18 cellular contexts compared by ENCODE assay signal in the genomic region with DNA sequence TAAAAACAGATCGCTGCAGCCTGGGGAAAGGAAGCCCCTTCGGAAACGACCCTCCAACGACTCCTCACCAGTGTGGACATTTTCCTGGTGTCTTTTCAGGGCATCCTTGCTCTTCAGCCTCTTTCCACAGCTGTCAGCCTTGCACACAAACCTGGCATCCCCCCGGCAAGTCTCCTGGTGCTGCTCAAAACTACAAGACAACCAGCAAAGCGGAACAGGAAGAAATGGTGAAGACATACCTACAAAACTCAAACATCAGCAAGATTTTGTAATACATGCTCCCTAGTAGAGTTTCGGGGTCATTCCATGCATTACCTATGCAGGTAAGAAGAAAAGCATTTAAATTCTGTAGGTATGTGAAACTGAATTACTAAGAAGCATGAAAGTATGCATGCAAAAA.
DNase-seq lines count a peak whose midpoint lies in the region; FAIRE-seq and TF ChIP-seq lines count a peak whose summit lies in the region.
"Had no signal": no experiment of that assay in that cellular context is flagged by ENCODE, and none has a peak within 500 bp of the region (broad histone marks: within the 10 kb centered on the region; RNA-seq: fewer than 3 reads in every experiment).

No MANE protein-coding gene starts in this region.

- H3K27ac Mint-ChIP-seq in HFFc6, result peak overlapping the region; percentile 73
- H3K27ac Mint-ChIP-seq: T-helper 1 cell treated with Interleukin-12 subunit alpha and Interleukin-12 subunit beta and Interleukin-4 antibody, amounts not matched to agents 30 μg/mL and 1 μg/mL, for 36 hours had no signal

- no peaks in the 10 kb centered on the region for H3K27me3 Mint-ChIP-seq in HFFc6 (ENCODE audit: insufficient read depth)

- H3K4me1 Mint-ChIP-seq in HFFc6 (ENCODE audit: low read depth), result peaks cover 42% of the 10 kb centered on the region

- peak overlapping the region; percentile 78 for H3K27ac ChIP-seq in neutrophil
- H3K27ac ChIP-seq: BLaER1, PC-9, SJSA1, testis had no signal

- H3K36me3 ChIP-seq in adipocyte (ENCODE audit: control insufficient read depth, insufficient read depth, low read length, severe bottlenecking), result no peaks in the 10 kb centered on the region
- no peaks in the 10 kb centered on the region for H3K36me3 ChIP-seq in neutrophil
- H3K36me3 ChIP-seq: BLaER1, SJSA1 had no signal

- no peaks in the 10 kb centered on the region; the same call in 1 of the 2 replicates for H3K36me3 Mint-ChIP-seq in HFFc6 (ENCODE audit: low read depth)

- peak overlapping the region; percentile 76 for H3K9ac ChIP-seq in adipocyte (ENCODE audit: low read length)
- H3K9ac ChIP-seq: BLaER1 had no signal

- peak overlapping the region; percentile 87 for H3K4me3 Mint-ChIP-seq in HFFc6
- H3K4me3 Mint-ChIP-seq: T-helper 1 cell treated with Interleukin-12 subunit alpha and Interleukin-12 subunit beta and Interleukin-4 antibody, amounts not matched to agents 30 μg/mL and 1 μg/mL, for 36 hours had no signal

- H3K27me3 ChIP-seq in adipocyte (replicated peaks; ENCODE audit: control insufficient read depth, insufficient read depth, low read length) (no peaks in the 10 kb centered on the region), neutrophil (no peaks in the 10 kb centered on the region)
- H3K27me3 ChIP-seq: BLaER1, SJSA1, testis had no signal

- peak overlapping the region; percentile 78 for H3K4me3 ChIP-seq in adipocyte (ENCODE audit: low read length)
- H3K4me3 ChIP-seq in neutrophil (ENCODE audit: low read depth in 1 of 2, low read length in 1 of 2), result peak overlapping the region; percentile 51 to 54
- H3K4me3 ChIP-seq: BLaER1, PC-9, SJSA1, testis had no signal

- no peaks in the 10 kb centered on the region for H3K9me3 Mint-ChIP-seq in HFFc6
- H3K9me3 Mint-ChIP-seq: T-helper 1 cell treated with Interleukin-12 subunit alpha and Interleukin-12 subunit beta and Interleukin-4 antibody, amounts not matched to agents 30 μg/mL and 1 μg/mL, for 36 hours had no signal

- TF ChIP-seq CTCF in HFFc6 (IDR thresholded peaks at IDR 0.05), result no peak
- no peak for TF ChIP-seq CTCF in neutrophil (IDR thresholded peaks at IDR 0.05)

- H3K9me3 ChIP-seq in adipocyte (ENCODE audit: control insufficient read depth, low read length), result no peaks in the 10 kb centered on the region
- no peaks in the 10 kb centered on the region for H3K9me3 ChIP-seq in neutrophil
- H3K9me3 ChIP-seq: BLaER1, SJSA1, testis had no signal

- DNase-seq in AG20443 (ENCODE audit: low spot score), result peak; percentile 39
- DNase-seq in HFFc6, result no peak
- DNase-seq in adipocyte (ENCODE audit: low read depth), result no peak
- no peak for DNase-seq in activated CD4-positive, alpha-beta T cell treated with anti-CD3 and anti-CD28 coated beads for 1 hour
- no peak for DNase-seq in HTR-8/SVneo (ENCODE audit: insufficient read length, low spot score)
- no peak for DNase-seq in amygdala (lab: John Stamatoyannopoulos, UW)
- DNase-seq: caudate nucleus; KG1; left cardiac atrium; NCI-H1092 treated with DMSO at 0.1 percent for 48 hours; NCI-H526; PC-9; stimulated activated CD4-positive, alpha-beta T cell treated with anti-CD3 and anti-CD28 coated beads, Interleukin-12 subunit alpha, Interleukin-12 subunit beta, amount 100 ng/mL, for 4 hours; testis had no signal

- peaks cover 6% of the 10 kb centered on the region for H3K4me1 ChIP-seq in adipocyte (ENCODE audit: control insufficient read depth, insufficient read depth, low read length)
- H3K4me1 ChIP-seq in neutrophil (ENCODE audit: control insufficient read depth in 1 of 2, insufficient read depth in 1 of 2, low read depth in 1 of 2, low read length in 1 of 2), result peaks cover 29 to 36% of the 10 kb centered on the region in 2 experiments
- H3K4me1 ChIP-seq: BLaER1, SJSA1, testis had no signal

- FAIRE-seq in HTR-8/SVneo (lab: Jason Lieb, UNC), result no peak
